ENCODE assay signal across 14 cellular contexts in genomic region chr9:134670042-134670525, GRCh38. TPM values are rescaled to one million over a fixed set of nuclear protein-coding genes. Genes with fewer than 3 reads are reported as not detected.
A peak's percentile ranks its signal among the peaks of the same experiment; 100 is the strongest.
DNase-seq lines count a peak whose midpoint lies in the region; ATAC-seq and TF ChIP-seq lines count a peak whose summit lies in the region.
"Had no signal": no experiment of that assay in that cellular context is flagged by ENCODE, and none has a peak within 500 bp of the region (broad histone marks: within the 10 kb centered on the region; RNA-seq: fewer than 3 reads in every experiment).

No MANE protein-coding gene starts in this region.

- WGBS in spleen, 5 donors = 71 to 79% (median 78%) methylated on average over 6 of the region's 6 CpGs
- WGBS in tibial nerve, 2 donors = 44 to 46% methylated on average over 6 of the region's 6 CpGs

- no peaks in the 10 kb centered on the region for H3K36me3 Mint-ChIP-seq in T-helper 2 cell treated with Interferon-gamma antibody and Interleukin-4, amounts not matched to agents 5 μg/mL and 100 μg/mL, for 36 hours (ENCODE audit: low read depth)

- H3K9me3 Mint-ChIP-seq in T-helper 2 cell treated with Interferon-gamma antibody and Interleukin-4, amounts not matched to agents 5 μg/mL and 100 μg/mL, for 36 hours = no peaks in the 10 kb centered on the region

- DNase-seq in ELF-1 (ENCODE audit: low read depth, low spot score) = peak; percentile 49
- peak; percentile 76 to 85 for DNase-seq in foreskin keratinocyte
- no peak for DNase-seq in spleen
- DNase-seq in tibial nerve (ENCODE audit: low spot score in 2 of 2) = no peak
- DNase-seq in activated effector memory CD4-positive, alpha-beta T cell treated with Interleukin-2 at 50 U/mL for 16 hours = no peak
- no peak for DNase-seq in T-helper 2 cell treated with Interferon-gamma antibody and Interleukin-4, amounts not matched to agents 5 μg/mL and 100 μg/mL, for 36 hours (ENCODE audit: low spot score)
- no peak for DNase-seq in NCI-H748 treated with DMSO at 0.1 percent for 48 hours (lab: John Stamatoyannopoulos, UW)
- DNase-seq: NCI-H146; NK-92 treated with Interleukin-12 subunit alpha and Interleukin-12 subunit beta, amount 100 ng/mL, for 24 hours; occipital lobe; stimulated activated CD4-positive, alpha-beta T cell treated with anti-CD3 and anti-CD28 coated beads, Interleukin-4, amount 100 ng/mL, for 1 hour; substantia nigra had no signal

- H3K4me1 Mint-ChIP-seq in T-helper 2 cell treated with Interferon-gamma antibody and Interleukin-4, amounts not matched to agents 5 μg/mL and 100 μg/mL, for 36 hours (ENCODE audit: low read depth) = no peaks in the 10 kb centered on the region

- H3K27me3 Mint-ChIP-seq in T-helper 2 cell treated with Interferon-gamma antibody and Interleukin-4, amounts not matched to agents 5 μg/mL and 100 μg/mL, for 36 hours (ENCODE audit: low read depth) = no peaks in the 10 kb centered on the region

- peak; percentile 78 for ATAC-seq in SK-N-SH treated with all-trans-retinoic acid at 6 μM for 48 hours
- ATAC-seq in foreskin keratinocyte = peak; percentile 69

- H3K27ac Mint-ChIP-seq in T-helper 2 cell treated with Interferon-gamma antibody and Interleukin-4, amounts not matched to agents 5 μg/mL and 100 μg/mL, for 36 hours = no peak overlapping the region

- TF ChIP-seq POLR2A in spleen (IDR thresholded peaks at IDR 0.05) (no peak), tibial nerve (IDR thresholded peaks at IDR 0.05) (no peak)

- H3K9me3 ChIP-seq in spleen (peaks cover 0 to 4% (median 0%) of the 10 kb centered on the region in 8 donors), tibial nerve (peaks cover 0 to 4% (median under 1%) of the 10 kb centered on the region in 4 donors)
- H3K9me3 ChIP-seq: ascending aorta had no signal

- H3K4me1 ChIP-seq in foreskin keratinocyte (peaks cover 21% of the 10 kb centered on the region), spleen (peaks cover 0 to 10% (median 0%) of the 10 kb centered on the region in 6 donors), tibial nerve (peaks cover 0 to 39% (median 25%) of the 10 kb centered on the region in 4 donors)

- TF ChIP-seq CTCF in foreskin keratinocyte (conservative IDR thresholded peaks at IDR 0.05) (no peak), spleen (IDR thresholded peaks at IDR 0.05 in 8 of 11, conservative IDR thresholded peaks at IDR 0.05 in 3 of 11) (no peak), tibial nerve (IDR thresholded peaks at IDR 0.05) (no peak)

- intact Hi-C loops in spleen (cut with DNase I; ENCODE audit: low total_unique reads) = no loop called here

- no peak overlapping the region for H3K4me3 Mint-ChIP-seq in T-helper 2 cell treated with Interferon-gamma antibody and Interleukin-4, amounts not matched to agents 5 μg/mL and 100 μg/mL, for 36 hours

- H3K36me3 ChIP-seq in spleen = no peaks in the 10 kb centered on the region
- no peaks in the 10 kb centered on the region for H3K36me3 ChIP-seq in tibial nerve
- H3K36me3 ChIP-seq: ascending aorta had no signal

- H3K4me3 ChIP-seq in spleen (no peak overlapping the region), tibial nerve (no peak overlapping the region)
- H3K4me3 ChIP-seq: ascending aorta had no signal

- H3K27me3 ChIP-seq in foreskin keratinocyte (no peaks in the 10 kb centered on the region), spleen (replicated peaks in 1 of 7) (no peaks in the 10 kb centered on the region), tibial nerve (no peaks in the 10 kb centered on the region)
- H3K27me3 ChIP-seq: ascending aorta had no signal

- TF ChIP-seq EP300 in tibial nerve (IDR thresholded peaks at IDR 0.05) = no peak

- H3K27ac ChIP-seq in foreskin keratinocyte (no peak overlapping the region), spleen (peak overlapping the region in 5 of 8 donors; percentile 9 to 49 (median 45)), tibial nerve (peak overlapping the region in 2 of 4 donors; percentile 63 to 68)
- H3K27ac ChIP-seq: ascending aorta had no signal

TF ChIP-seq in SK-N-SH treated with all-trans-retinoic acid at 6 μM for 48 hours, 23 proteins besides CTCF, POLR2A, EP300 and RAD21:
- TF ChIP-seq ISL1 (CRISPR knock-in tag; IDR thresholded peaks at IDR 0.05) (peak; percentile 77), RARB (CRISPR knock-in tag; IDR thresholded peaks at IDR 0.05) (no peak)

RNA-seq across cellular contexts. Expression of gene COL5A1, which starts 28.5 kb away (rescaled TPM):
- 4.8 and 14.7 TPM in 2 replicates for total RNA-seq in foreskin keratinocyte
- 2.9 and 6.2 TPM in 2 replicates for polyA plus RNA-seq in foreskin keratinocyte
- 10 to 100 TPM; 14.6 to 50.6 (median 28.9) TPM for total RNA-seq in spleen
- 10 to 100 TPM in 1 of 3 donors, 1 to 10 TPM in 2; 2.6 to 12.2 (median 3.1) TPM for polyA plus RNA-seq in spleen
- total RNA-seq in tibial nerve = 10 to 100 TPM; 51.9 to 78.3 (median 62.4) TPM

Comparison
In these comparisons a context has a peak if more than half of its experiments do, and no peak if none do; other contexts are left out.
1. DNase-seq: peak in ELF-1 (single experiment) and foreskin keratinocyte (2 of 2); none in spleen (single experiment), tibial nerve (0 of 2), activated effector memory CD4-positive, alpha-beta T cell treated with Interleukin-2 at 50 U/mL for 16 hours (single experiment), T-helper 2 cell treated with Interferon-gamma antibody and Interleukin-4, amounts not matched to agents 5 μg/mL and 100 μg/mL, for 36 hours (single experiment) and NCI-H748 treated with DMSO at 0.1 percent for 48 hours (single experiment).